In the genomic region with DNA sequence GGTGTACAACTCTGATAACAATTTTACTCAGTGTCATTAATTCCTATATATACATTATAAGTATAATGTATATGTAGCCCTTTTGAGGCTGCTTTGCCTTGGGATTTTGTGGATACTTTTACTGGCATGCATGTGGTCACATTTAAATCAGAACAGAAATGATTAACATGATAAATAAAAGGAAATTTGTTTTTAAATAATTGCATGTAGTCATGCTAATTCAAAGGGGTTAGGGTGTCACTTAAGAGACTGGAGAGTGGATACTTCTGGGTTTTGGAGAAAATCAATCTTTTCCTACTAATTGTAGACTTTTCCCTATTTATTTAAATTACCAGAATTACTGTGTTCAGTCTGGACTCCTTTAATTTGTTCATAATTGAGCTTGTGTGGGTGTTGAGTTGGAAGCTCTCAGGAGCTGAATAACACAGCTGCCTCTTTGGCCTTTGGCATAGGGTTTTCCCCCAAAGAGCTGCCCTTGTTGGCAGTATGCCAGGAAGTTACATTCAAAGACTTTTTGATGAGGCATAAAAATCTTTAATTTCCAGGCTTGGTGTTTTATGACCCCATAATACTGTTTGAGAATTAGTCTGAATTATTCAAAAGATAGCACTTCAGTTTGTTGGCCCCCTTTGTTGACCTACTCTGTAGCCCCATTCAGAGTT, we compare ENCODE assay signal across 14 cellular contexts.
DNase-seq lines count a peak whose midpoint lies in the region; ATAC-seq, FAIRE-seq and TF ChIP-seq lines count a peak whose summit lies in the region.
"Had no signal": no experiment of that assay in that cellular context is flagged by ENCODE, and none has a peak within 500 bp of the region (broad histone marks: within the 10 kb centered on the region; RNA-seq: fewer than 3 reads in every experiment).

No MANE protein-coding gene starts in this region.

- H3K9me3 ChIP-seq in astrocyte (ENCODE audit: insufficient read depth, low read depth, low read length) (no peaks in the 10 kb centered on the region), mucosa of descending colon (no peaks in the 10 kb centered on the region), lower lobe of right lung (no peaks in the 10 kb centered on the region)
- H3K9me3 ChIP-seq: SJSA1 had no signal

- no peak for ATAC-seq in mucosa of descending colon
- ATAC-seq in lower lobe of right lung = no peak

- H3K9ac ChIP-seq in astrocyte (ENCODE audit: low read length) = no peak overlapping the region

- H3K4me1 ChIP-seq in astrocyte (ENCODE audit: insufficient read depth, low read length) (peaks cover 8% of the 10 kb centered on the region), mucosa of descending colon (ENCODE audit: low read depth) (no peaks in the 10 kb centered on the region), lower lobe of right lung (no peaks in the 10 kb centered on the region)

- H3K9me3 Mint-ChIP-seq in activated CD4-positive, alpha-beta T cell treated with anti-CD3 and anti-CD28 coated beads, Interleukin-2, amount 10 ng/mL, durations not matched to agents 24 days and 14 days = no peaks in the 10 kb centered on the region
- H3K9me3 Mint-ChIP-seq in HFFc6 (no peaks in the 10 kb centered on the region), astrocyte (ENCODE audit: unreplicated experiment) (no peaks in the 10 kb centered on the region)

- peak overlapping the region; percentile 38 for H2AFZ ChIP-seq in astrocyte (ENCODE audit: low read depth, low read length)

- H3K79me2 ChIP-seq in astrocyte (ENCODE audit: insufficient read depth, low read length) = no peaks in the 10 kb centered on the region

- TF ChIP-seq CTCF in HFFc6 (IDR thresholded peaks at IDR 0.05) (no peak), astrocyte (IDR thresholded peaks at IDR 0.05; ENCODE audit: insufficient read depth, low read depth, low read length) (no peak), mucosa of descending colon (IDR thresholded peaks at IDR 0.05) (no peak), lower lobe of right lung (IDR thresholded peaks at IDR 0.05) (no peak)

- no peaks in the 10 kb centered on the region for H3K27me3 Mint-ChIP-seq in activated CD4-positive, alpha-beta T cell treated with anti-CD3 and anti-CD28 coated beads, Interleukin-2, amount 10 ng/mL, durations not matched to agents 24 days and 14 days
- H3K27me3 Mint-ChIP-seq in HFFc6 (ENCODE audit: insufficient read depth) = no peaks in the 10 kb centered on the region
- H3K27me3 Mint-ChIP-seq in astrocyte (ENCODE audit: low read depth, unreplicated experiment) = no peaks in the 10 kb centered on the region

- H3K36me3 ChIP-seq in astrocyte (ENCODE audit: insufficient read depth, low read length) (no peaks in the 10 kb centered on the region), mucosa of descending colon (ENCODE audit: low read depth) (no peaks in the 10 kb centered on the region), lower lobe of right lung (no peaks in the 10 kb centered on the region)
- H3K36me3 ChIP-seq: SJSA1, WERI-Rb-1 had no signal

- H3K27me3 ChIP-seq in astrocyte (ENCODE audit: insufficient read depth, low read length) (no peaks in the 10 kb centered on the region), lower lobe of right lung (ENCODE audit: low read depth) (no peaks in the 10 kb centered on the region)
- H3K27me3 ChIP-seq: SJSA1 had no signal

- peak overlapping the region; percentile 66 for H3K4me2 ChIP-seq in astrocyte (ENCODE audit: low read length)

- no peak for FAIRE-seq in astrocyte (lab: Jason Lieb, UNC)
- FAIRE-seq: GM18507 had no signal

- H3K27ac ChIP-seq in astrocyte (ENCODE audit: low read depth, low read length) (no peak overlapping the region), lower lobe of right lung (no peak overlapping the region)
- H3K27ac ChIP-seq: SJSA1, WERI-Rb-1 had no signal

- H4K20me1 ChIP-seq in astrocyte (ENCODE audit: insufficient read depth, low read length) = no peaks in the 10 kb centered on the region

- H3K4me3 Mint-ChIP-seq in activated CD4-positive, alpha-beta T cell treated with anti-CD3 and anti-CD28 coated beads, Interleukin-2, amount 10 ng/mL, durations not matched to agents 24 days and 14 days = no peak overlapping the region
- H3K4me3 Mint-ChIP-seq in HFFc6 (peak overlapping the region; percentile 76), astrocyte (ENCODE audit: unreplicated experiment) (no peak overlapping the region)

- DNase-seq in activated CD4-positive, alpha-beta T cell treated with anti-CD3 and anti-CD28 coated beads, Interleukin-2, amount 50 U/mL, for 1 hour = peak; percentile 4
- DNase-seq in activated CD4-positive, alpha-beta T cell treated with anti-CD3 and anti-CD28 coated beads, Interleukin-2, amount 10 ng/mL, durations not matched to agents 24 days and 14 days = no peak
- DNase-seq in HFFc6 (no peak), astrocyte (ENCODE audit: low read depth) (no peak), myocyte (ENCODE audit: low read depth) (peak; percentile 30), mucosa of descending colon (no peak), lower lobe of right lung (no peak)
- no peak for DNase-seq in activated CD4-positive, CD25-positive, alpha-beta regulatory T cell (lab: John Stamatoyannopoulos, UW)
- DNase-seq: activated effector memory CD4-positive, alpha-beta T cell treated with anti-CD3 and anti-CD28 coated beads, Interleukin-2, amount 50 U/mL, for 16 hours; kidney glomerular epithelial cell; NCI-H526 treated with DMSO at 0.1 percent for 48 hours; WERI-Rb-1 had no signal

- H3K4me3 ChIP-seq in astrocyte (ENCODE audit: insufficient read depth, low read depth, low read length) = no peak overlapping the region
- H3K4me3 ChIP-seq in mucosa of descending colon = no peak overlapping the region
- H3K4me3 ChIP-seq in lower lobe of right lung = no peak overlapping the region
- H3K4me3 ChIP-seq: SJSA1 had no signal

- intact Hi-C loops in activated CD4-positive, alpha-beta T cell treated with anti-CD3 and anti-CD28 coated beads, Interleukin-2, amount 10 ng/mL, durations not matched to agents 24 days and 14 days (cut with micrococcal nuclease) = loop anchor here (10.0 kb wide), 1 partner anchor 323 kb away; no protein-coding TSS in a partner anchor
- intact Hi-C loops in mucosa of descending colon (cut with DNase I, micrococcal nuclease) (no loop called here), lower lobe of right lung (cut with DNase I) (no loop called here)

- H3K27ac Mint-ChIP-seq in activated CD4-positive, alpha-beta T cell treated with anti-CD3 and anti-CD28 coated beads, Interleukin-2, amount 10 ng/mL, durations not matched to agents 24 days and 14 days = no peak overlapping the region
- H3K27ac Mint-ChIP-seq in HFFc6 (peak overlapping the region; percentile 85), astrocyte (ENCODE audit: unreplicated experiment) (no peak overlapping the region)

- no peaks in the 10 kb centered on the region for H3K36me3 Mint-ChIP-seq in activated CD4-positive, alpha-beta T cell treated with anti-CD3 and anti-CD28 coated beads, Interleukin-2, amount 10 ng/mL, durations not matched to agents 24 days and 14 days (ENCODE audit: low read depth)
- peaks cover 4% of the 10 kb centered on the region; the same call in 1 of the 2 replicates for H3K36me3 Mint-ChIP-seq in HFFc6 (ENCODE audit: low read depth)
- H3K36me3 Mint-ChIP-seq in astrocyte (ENCODE audit: low read depth, unreplicated experiment) = no peaks in the 10 kb centered on the region

- no peaks in the 10 kb centered on the region for H3K4me1 Mint-ChIP-seq in activated CD4-positive, alpha-beta T cell treated with anti-CD3 and anti-CD28 coated beads, Interleukin-2, amount 10 ng/mL, durations not matched to agents 24 days and 14 days
- H3K4me1 Mint-ChIP-seq in HFFc6 (ENCODE audit: low read depth) = peaks cover 50% of the 10 kb centered on the region
- peaks cover 10% of the 10 kb centered on the region for H3K4me1 Mint-ChIP-seq in astrocyte (ENCODE audit: low read depth, unreplicated experiment)

Comparison
In these comparisons a context has a peak if more than half of its experiments do, and no peak if none do; other contexts are left out.
1. DNase-seq: peak in activated CD4-positive, alpha-beta T cell treated with anti-CD3 and anti-CD28 coated beads, Interleukin-2, amount 50 U/mL, for 1 hour (single experiment) and myocyte (single experiment); none in activated CD4-positive, alpha-beta T cell treated with anti-CD3 and anti-CD28 coated beads, Interleukin-2, amount 10 ng/mL, durations not matched to agents 24 days and 14 days (single experiment), HFFc6 (single experiment), astrocyte (single experiment), mucosa of descending colon (0 of 3), lower lobe of right lung (single experiment) and activated CD4-positive, CD25-positive, alpha-beta regulatory T cell (0 of 4).